Comparison of ENCODE assay signal across 8 cellular contexts in genomic region chr1:28552482-28553228, GRCh38. TPM values are rescaled to one million over a fixed set of nuclear protein-coding genes. Genes with fewer than 3 reads are reported as not detected.
A peak's percentile ranks its signal among the peaks of the same experiment; 100 is the strongest.
DNase-seq lines count a peak whose midpoint lies in the region; ATAC-seq and TF ChIP-seq lines count a peak whose summit lies in the region.

TRNAU1AP (plus strand) TSS chr1:28553085; CDS start chr1:28553111, 26 bp downstream.

- intact Hi-C loops in mammary epithelial cell (cut with micrococcal nuclease): loop anchor here (1.0 to 2.0 kb wide), 2 partner anchors 29 to 34 kb away; no protein-coding TSS in a partner anchor

- H3K36me3 ChIP-seq in mammary epithelial cell (ENCODE audit: insufficient read depth, low read length): peaks cover 4% of the 10 kb centered on the region

- peak; percentile 99 for DNase-seq in AG08395 (ENCODE audit: low spot score)
- DNase-seq in NCI-H2227 treated with DMSO at 0.1 percent for 48 hours (lab: John Stamatoyannopoulos, UW): peak; percentile 98
- DNase-seq in mammary epithelial cell: peak; percentile 96
- DNase-seq in iPS-NIHi11 (ENCODE audit: low spot score): peak; percentile 99

- H3K4me2 ChIP-seq in mammary epithelial cell (ENCODE audit: insufficient read depth, low read depth, low read length): peak within 1 kb of the TSS; percentile 82

- dilution Hi-C loops in mammary epithelial cell (cut with HindIII; ENCODE audit: low sequenced_read_pairs): loop anchor here (5.0 kb wide), 1 partner anchor 50 kb away; no protein-coding TSS in a partner anchor

- H3K27me3 ChIP-seq in mammary epithelial cell (ENCODE audit: insufficient read depth, low read length): no peaks in the 10 kb centered on the region

- ATAC-seq in GM18909 (IDR thresholded peaks at IDR 0.05; ENCODE audit: poor library complexity, unreplicated experiment) (peak; percentile 89), HG03159 (IDR thresholded peaks at IDR 0.05; ENCODE audit: unreplicated experiment) (peak; percentile 80)

- H3K27ac ChIP-seq in mammary epithelial cell (ENCODE audit: insufficient read depth, low read depth, low read length) (peak within 1 kb of the TSS; percentile 84), skin epidermis (peak within 1 kb of the TSS; percentile 29 to 93 (median 86))

- WGBS in mammary epithelial cell (ENCODE audit: low coverage, missing lambda C conversion rate): 7% methylated on average over 21 of the region's 57 CpGs

- H3K9ac ChIP-seq in mammary epithelial cell (ENCODE audit: insufficient read depth, low read length): peak within 1 kb of the TSS; percentile 91

- peak within 1 kb of the TSS; percentile 97 for H3K4me3 ChIP-seq in WI38 (ENCODE audit: low read depth, low read length)
- peak within 1 kb of the TSS; percentile 77 to 88 (median 78) for H3K4me3 ChIP-seq in mammary epithelial cell (replicated peaks in 1 of 3; ENCODE audit: insufficient read depth in 1 of 3, low read depth in 2 of 3, low read length in 3 of 3)
- peak within 1 kb of the TSS; percentile 69 to 94 (median 87) for H3K4me3 ChIP-seq in skin epidermis

- H2AFZ ChIP-seq in mammary epithelial cell (ENCODE audit: low read depth, low read length): peak within 1 kb of the TSS; percentile 95

- H3K79me2 ChIP-seq in mammary epithelial cell (ENCODE audit: insufficient read depth, low read length): peaks cover 17% of the 10 kb centered on the region

- no peaks in the 10 kb centered on the region for H3K4me1 ChIP-seq in mammary epithelial cell (ENCODE audit: insufficient read depth, low read length)

- in situ Hi-C loops in mammary epithelial cell (cut with MboI; ENCODE audit: low sequenced_read_pairs in 2 of 2): loop anchor here in 1 of 2 donors (5.0 kb wide), 1 partner anchor 35 kb away; no protein-coding TSS in a partner anchor

- no peaks in the 10 kb centered on the region for H4K20me1 ChIP-seq in mammary epithelial cell (ENCODE audit: insufficient read depth, low read length)

- BruUV-seq in mammary epithelial cell (replicated peaks; lab: Mats Ljungman, UMichigan): no TSS peak

- CTCF ChIA-PET in mammary epithelial cell (lab: Charles Lee; ENCODE audit: low non-redundant PET): no interaction called here

- no peaks in the 10 kb centered on the region for H3K9me3 ChIP-seq in mammary epithelial cell (replicated peaks; ENCODE audit: insufficient read depth, low read length)

- no peak for TF ChIP-seq CTCF in WI38 (IDR thresholded peaks at IDR 0.05; ENCODE audit: low read depth, low read length)
- no peak for TF ChIP-seq CTCF in mammary epithelial cell (conservative IDR thresholded peaks at IDR 0.05 in 1 of 2, IDR thresholded peaks at IDR 0.05 in 1 of 2; ENCODE audit: extremely low read depth in 1 of 2, insufficient read depth in 1 of 2, low read depth in 1 of 2, low read length in 2 of 2)

RNA-seq across cellular contexts. Expression of gene TRNAU1AP, which starts in this region (rescaled TPM):
- 10 to 100 TPM; 21.3 to 36.9 TPM for total RNA-seq in mammary epithelial cell
- 34.1 TPM for polyA plus RNA-seq in mammary epithelial cell
- 50.4 TPM for polyA minus RNA-seq in mammary epithelial cell

Comparison
In these comparisons a context has a peak if more than half of its experiments do, and no peak if none do; other contexts are left out.
1. Peak in every context shown above with its lines: DNase-seq, ATAC-seq, H3K4me3 ChIP-seq and H3K27ac ChIP-seq.